In the genomic region with DNA sequence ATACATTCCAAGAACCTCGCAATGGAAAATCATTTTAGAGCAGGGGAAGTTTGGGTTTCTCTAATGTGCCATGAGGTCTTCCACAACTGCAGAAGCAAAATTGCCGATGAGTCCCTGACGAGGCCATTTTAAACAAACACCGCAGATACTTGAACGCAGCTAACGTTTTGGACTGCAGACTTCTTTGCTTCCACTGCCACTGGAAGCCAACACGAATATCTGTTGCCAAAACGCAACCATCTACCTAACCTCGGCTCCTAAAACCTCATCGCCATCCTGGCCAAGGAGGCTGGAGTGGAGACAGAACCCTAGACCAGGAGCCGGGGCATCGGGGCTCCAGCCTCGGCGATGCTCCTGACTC, we compare ENCODE assay signal across 9 cellular contexts. TPM values are rescaled to one million over a fixed set of nuclear protein-coding genes. Genes with fewer than 3 reads are reported as not detected.
DNase-seq lines count a peak whose midpoint lies in the region; ATAC-seq, FAIRE-seq and TF ChIP-seq lines count a peak whose summit lies in the region.
"Had no signal": no experiment of that assay in that cellular context is flagged by ENCODE, and none has a peak within 500 bp of the region (broad histone marks: within the 10 kb centered on the region; RNA-seq: fewer than 3 reads in every experiment).

No MANE protein-coding gene starts in this region.

- ATAC-seq in GM21528 (IDR thresholded peaks at IDR 0.05; ENCODE audit: low FRiP score, unreplicated experiment) (peak; percentile 3), mucosa of descending colon (peak; percentile 19)

- no peak overlapping the region for H3K27ac ChIP-seq in PC-9

- no peaks in the 10 kb centered on the region for H3K36me3 ChIP-seq in PC-9 (ENCODE audit: low read depth)
- no peaks in the 10 kb centered on the region for H3K36me3 ChIP-seq in mucosa of descending colon (ENCODE audit: low read depth)

- DNase-seq in AG10803 (ENCODE audit: low read depth) (peak; percentile 25), PC-9 (no peak), dermis blood vessel endothelial cell (peak; percentile 40), mucosa of descending colon (no peak), D721Med (ENCODE audit: insufficient read length, low spot score) (no peak), ecto neural progenitor cell (ENCODE audit: low spot score) (no peak), NCI-H82 treated with DMSO at 0.1 percent for 48 hours (lab: John Stamatoyannopoulos, UW; ENCODE audit: unreplicated experiment) (no peak)

- H3K9me3 ChIP-seq in PC-9 (ENCODE audit: insufficient read depth, low read depth) = no peaks in the 10 kb centered on the region
- H3K9me3 ChIP-seq in mucosa of descending colon = no peaks in the 10 kb centered on the region

- no peaks in the 10 kb centered on the region for H3K79me2 ChIP-seq in PC-9 (ENCODE audit: low read depth)

- POLR2A ChIA-PET in PC-9 (lab: Charles Lee; ENCODE audit: unreplicated experiment) = interaction anchor here (0.7 kb wide), 1 partner anchor 35 kb away, joined by 4 read pairs; no protein-coding TSS in a partner anchor

- BruUV-seq in PC-9 (replicated peaks; lab: Mats Ljungman, UMichigan) = no TSS peak

- H3K4me1 ChIP-seq in PC-9 (replicated peaks; ENCODE audit: insufficient read depth) (no peaks in the 10 kb centered on the region; the same call in 1 of the 2 replicates), mucosa of descending colon (ENCODE audit: low read depth) (no peaks in the 10 kb centered on the region)

- peak overlapping the region; percentile 88 for H2AFZ ChIP-seq in PC-9

- no peaks in the 10 kb centered on the region for H3K27me3 ChIP-seq in PC-9 (ENCODE audit: insufficient read depth, low read depth)

- TF ChIP-seq CTCF in AG10803 (conservative IDR thresholded peaks at IDR 0.05; ENCODE audit: low read length) (no peak), PC-9 (conservative IDR thresholded peaks at IDR 0.05) (no peak), mucosa of descending colon (IDR thresholded peaks at IDR 0.05) (no peak), D721Med (IDR thresholded peaks at IDR 0.05; ENCODE audit: insufficient read depth, missing control alignments) (no peak)

- peak overlapping the region; percentile 81 for H3K4me3 ChIP-seq in AG10803 (ENCODE audit: low read length)
- H3K4me3 ChIP-seq in PC-9 = peak overlapping the region; percentile 76
- peak overlapping the region; percentile 75 for H3K4me3 ChIP-seq in mucosa of descending colon

- no peak for FAIRE-seq in D721Med (lab: Jason Lieb, UNC)

- CTCF ChIA-PET in PC-9 (lab: Charles Lee) = no interaction called here

- H3K4me2 ChIP-seq in PC-9 = peak overlapping the region; percentile 91

- H3K9me2 ChIP-seq in PC-9 (ENCODE audit: insufficient read depth) = no peaks in the 10 kb centered on the region

- H4K20me1 ChIP-seq in PC-9 (ENCODE audit: insufficient read depth) = no peaks in the 10 kb centered on the region

- no peaks in the 10 kb centered on the region for H3F3A ChIP-seq in PC-9 (ENCODE audit: insufficient read depth, low read depth)

- intact Hi-C loops in PC-9 (cut with micrococcal nuclease; ENCODE audit: unreplicated experiment) (loop anchor here (1.0 kb wide), 1 partner anchor 40 kb away; a partner anchor contains a TSS), mucosa of descending colon (cut with DNase I, micrococcal nuclease) (no loop called here)

RNA-seq across cellular contexts. Expression of a gene that starts 0.5 kb away (rescaled TPM):
- total RNA-seq in PC-9 (2021) (7.6 and 8.4 TPM in 2 replicates), dermis blood vessel endothelial cell (5.3 and 7.7 TPM in 2 replicates), mucosa of descending colon (10 to 100 TPM in 2 of 3 donors, 1 to 10 TPM in 1; 6.4 to 15.4 (median 10.1) TPM)

RNA-seq across cellular contexts. Expression of a gene that starts 22.8 kb away (rescaled TPM):
- total RNA-seq in PC-9 (2021) (not detected in 2 replicates), dermis blood vessel endothelial cell (not detected in 2 replicates), mucosa of descending colon (not detected)
- total RNA-seq: HT1080 had no signal

RNA-seq across cellular contexts. Expression of a gene that starts 40.3 kb away (rescaled TPM):
- 70.5 and 76.0 TPM in 2 replicates for total RNA-seq in PC-9 (2021)
- total RNA-seq in dermis blood vessel endothelial cell = 20.8 and 29.5 TPM in 2 replicates
- 10 to 100 TPM; 34.4 to 42.0 (median 41.2) TPM for total RNA-seq in mucosa of descending colon

Comparison
In these comparisons a context has a peak if more than half of its experiments do, and no peak if none do; other contexts are left out.
1. DNase-seq: peak in AG10803 (single experiment) and dermis blood vessel endothelial cell (single experiment); none in PC-9 (0 of 2), mucosa of descending colon (0 of 3), D721Med (single experiment), ecto neural progenitor cell (single experiment) and NCI-H82 treated with DMSO at 0.1 percent for 48 hours (single experiment).
2. Peak in every context shown above with its lines, with median percentiles within 50 percentile points of each other: H3K4me3 ChIP-seq.